ENCODE assay signal across 11 cellular contexts in the genomic region with DNA sequence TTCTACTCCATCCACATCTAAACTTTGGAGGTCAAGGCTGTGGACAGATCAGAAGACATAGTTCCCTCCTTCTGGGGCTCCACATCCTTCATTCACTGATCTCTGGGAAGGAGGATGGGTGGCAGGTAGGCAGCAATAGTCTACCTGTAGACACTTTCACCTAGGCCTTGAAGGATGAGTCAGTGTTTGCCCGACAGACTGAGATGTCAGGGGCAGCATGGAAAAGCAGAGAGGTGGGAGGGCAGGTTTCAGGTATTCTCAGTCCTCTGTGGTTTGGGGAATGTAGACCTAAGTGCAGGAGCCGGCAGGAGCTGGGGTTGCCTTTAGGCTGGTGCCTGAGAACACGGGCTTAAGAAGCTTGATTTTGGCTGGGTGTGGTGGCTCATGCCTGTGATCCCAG.
DNase-seq lines count a peak whose midpoint lies in the region; ATAC-seq, FAIRE-seq and TF ChIP-seq lines count a peak whose summit lies in the region.
"Had no signal": no experiment of that assay in that cellular context is flagged by ENCODE, and none has a peak within 500 bp of the region (broad histone marks: within the 10 kb centered on the region; RNA-seq: fewer than 3 reads in every experiment).

No MANE protein-coding gene starts in this region.

- TF ChIP-seq CTCF in MCF 10A (IDR thresholded peaks at IDR 0.05; ENCODE audit: unreplicated experiment) = no peak
- no peak for TF ChIP-seq CTCF in breast epithelium (IDR thresholded peaks at IDR 0.05)
- no peak for TF ChIP-seq CTCF in kidney (IDR thresholded peaks at IDR 0.05; ENCODE audit: borderline replicate concordance, extremely low read depth, insufficient read depth)
- TF ChIP-seq CTCF in type B pancreatic cell (conservative IDR thresholded peaks at IDR 0.05) = no peak

- H3K4me3 ChIP-seq in breast epithelium (no peak overlapping the region), kidney (ENCODE audit: low read length in 2 of 2) (peak overlapping the region; percentile 89 to 96)

- H3K9me3 Mint-ChIP-seq in MCF 10A (ENCODE audit: unreplicated experiment) (no peaks in the 10 kb centered on the region), type B pancreatic cell (no peaks in the 10 kb centered on the region)
- no peaks in the 10 kb centered on the region for H3K9me3 Mint-ChIP-seq in activated T-helper 2 cell treated with anti-CD3 and anti-CD28 coated beads, Interferon-gamma antibody, Interleukin-2, Interleukin-4, amounts not matched to agents 10 μg/mL and 5 μg/mL and 100 μg/mL, durations not matched to agents 14 hours and 24 hours and 36 hours

- no peak for TF ChIP-seq POLR2A in breast epithelium (IDR thresholded peaks at IDR 0.05)

- H3K27ac ChIP-seq in breast epithelium = no peak overlapping the region
- peak overlapping the region; percentile 89 to 92 for H3K27ac ChIP-seq in kidney (ENCODE audit: low read depth in 2 of 2, low read length in 2 of 2)

- POLR2A ChIA-PET in MCF 10A (lab: Yijun Ruan, JAX) = interaction anchor here (1.2 to 4.9 kb wide), 3 partner anchors 12 to 245 kb away, joined by 3 to 27 read pairs (median 3); a partner anchor contains a TSS

- peak overlapping the region in 1 of 2 donors; percentile 91 for H3K9ac ChIP-seq in kidney (ENCODE audit: low read length in 2 of 2)

- no peak for FAIRE-seq in kidney (lab: Jason Lieb, UNC)

- H3K4me3 Mint-ChIP-seq in MCF 10A (ENCODE audit: unreplicated experiment) (peak overlapping the region; percentile 87), type B pancreatic cell (peak overlapping the region; percentile 93)
- H3K4me3 Mint-ChIP-seq in activated T-helper 2 cell treated with anti-CD3 and anti-CD28 coated beads, Interferon-gamma antibody, Interleukin-2, Interleukin-4, amounts not matched to agents 10 μg/mL and 5 μg/mL and 100 μg/mL, durations not matched to agents 14 hours and 24 hours and 36 hours (ENCODE audit: low read depth) = peak overlapping the region; percentile 85

- no peak for DNase-seq in MCF 10A (ENCODE audit: unreplicated experiment)
- DNase-seq in breast epithelium (ENCODE audit: low spot score in 2 of 2) = no peak
- no peak for DNase-seq in activated T-helper 2 cell treated with anti-CD3 and anti-CD28 coated beads, Interferon-gamma antibody, Interleukin-2, Interleukin-4, amounts not matched to agents 10 μg/mL and 5 μg/mL and 100 μg/mL, durations not matched to agents 14 hours and 24 hours and 36 hours (ENCODE audit: low spot score)
- DNase-seq in kidney = no peak
- no peak for DNase-seq in type B pancreatic cell (ENCODE audit: extremely low spot score, unreplicated experiment)
- no peak for DNase-seq in NCI-H510A treated with DMSO at 0.1 percent for 48 hours (lab: John Stamatoyannopoulos, UW)
- no peak for DNase-seq in dedifferentiated amniotic fluid mesenchymal stem cell (ENCODE audit: extremely low spot score)
- DNase-seq: effector CD8-positive, alpha-beta T cell; hippocampal formation; NCI-H1105 had no signal

- BruUV-seq in MCF 10A (replicated peaks; lab: Mats Ljungman, UMichigan) = no TSS peak

- ATAC-seq in GM19452 (IDR thresholded peaks at IDR 0.05; ENCODE audit: unreplicated experiment) = no peak

- H3K27ac Mint-ChIP-seq in MCF 10A (ENCODE audit: low read depth, unreplicated experiment) = peak overlapping the region; percentile 90
- peak overlapping the region; percentile 89 for H3K27ac Mint-ChIP-seq in activated T-helper 2 cell treated with anti-CD3 and anti-CD28 coated beads, Interferon-gamma antibody, Interleukin-2, Interleukin-4, amounts not matched to agents 10 μg/mL and 5 μg/mL and 100 μg/mL, durations not matched to agents 14 hours and 24 hours and 36 hours
- peak overlapping the region; percentile 79 for H3K27ac Mint-ChIP-seq in type B pancreatic cell

- H3K36me3 Mint-ChIP-seq in MCF 10A (ENCODE audit: insufficient read depth, unreplicated experiment) = peaks cover 28% of the 10 kb centered on the region
- H3K36me3 Mint-ChIP-seq in activated T-helper 2 cell treated with anti-CD3 and anti-CD28 coated beads, Interferon-gamma antibody, Interleukin-2, Interleukin-4, amounts not matched to agents 10 μg/mL and 5 μg/mL and 100 μg/mL, durations not matched to agents 14 hours and 24 hours and 36 hours (ENCODE audit: low read depth) = peaks cover 51% of the 10 kb centered on the region
- no peaks in the 10 kb centered on the region for H3K36me3 Mint-ChIP-seq in type B pancreatic cell

- intact Hi-C loops in MCF 10A (cut with micrococcal nuclease) = no loop called here
- intact Hi-C loops in breast epithelium (cut with DNase I; ENCODE audit: low total_unique reads) = no loop called here
- intact Hi-C loops in activated T-helper 2 cell treated with anti-CD3 and anti-CD28 coated beads, Interferon-gamma antibody, Interleukin-2, Interleukin-4, amounts not matched to agents 10 μg/mL and 5 μg/mL and 100 μg/mL, durations not matched to agents 14 hours and 24 hours and 36 hours (cut with micrococcal nuclease) = no loop called here
- intact Hi-C loops in kidney (cut with DNase I) = no loop called here

- H3K27me3 ChIP-seq in breast epithelium = no peaks in the 10 kb centered on the region

- no peaks in the 10 kb centered on the region for H3K9me3 ChIP-seq in breast epithelium
- H3K9me3 ChIP-seq in kidney (ENCODE audit: control insufficient read depth in 1 of 2, low read length in 2 of 2) = no peaks in the 10 kb centered on the region

- H3K27me3 Mint-ChIP-seq in MCF 10A (ENCODE audit: insufficient read depth, unreplicated experiment) (no peaks in the 10 kb centered on the region), type B pancreatic cell (peaks cover 9% of the 10 kb centered on the region)
- H3K27me3 Mint-ChIP-seq in activated T-helper 2 cell treated with anti-CD3 and anti-CD28 coated beads, Interferon-gamma antibody, Interleukin-2, Interleukin-4, amounts not matched to agents 10 μg/mL and 5 μg/mL and 100 μg/mL, durations not matched to agents 14 hours and 24 hours and 36 hours (ENCODE audit: low read depth) = peaks cover 19% of the 10 kb centered on the region

- H3K4me1 Mint-ChIP-seq in MCF 10A (ENCODE audit: insufficient read depth, unreplicated experiment) (peaks cover 11% of the 10 kb centered on the region), type B pancreatic cell (ENCODE audit: unreplicated experiment) (peaks cover 10% of the 10 kb centered on the region)
- peaks cover 23% of the 10 kb centered on the region for H3K4me1 Mint-ChIP-seq in activated T-helper 2 cell treated with anti-CD3 and anti-CD28 coated beads, Interferon-gamma antibody, Interleukin-2, Interleukin-4, amounts not matched to agents 10 μg/mL and 5 μg/mL and 100 μg/mL, durations not matched to agents 14 hours and 24 hours and 36 hours (ENCODE audit: low read depth)

- H3K36me3 ChIP-seq in breast epithelium (no peaks in the 10 kb centered on the region), kidney (ENCODE audit: control insufficient read depth in 1 of 2, insufficient read depth in 2 of 2, low read length in 2 of 2) (peaks cover 34 to 39% of the 10 kb centered on the region in 2 donors)

- CTCF ChIA-PET in MCF 10A (lab: Yijun Ruan, JAX) = interaction anchor here (0.6 to 1.3 kb wide), 7 partner anchors 8 to 717 kb away, joined by 3 to 6 read pairs (median 3); a partner anchor contains a TSS

- no peaks in the 10 kb centered on the region for H3K4me1 ChIP-seq in breast epithelium
- peaks cover 0 to 12% of the 10 kb centered on the region in 2 donors for H3K4me1 ChIP-seq in kidney (ENCODE audit: control insufficient read depth in 1 of 2, insufficient read depth in 1 of 2, low read depth in 1 of 2, low read length in 2 of 2)

Comparison
In these comparisons a context has a peak if more than half of its experiments do, and no peak if none do; other contexts are left out.
1. H3K27ac ChIP-seq: peak in kidney (2 of 2); none in breast epithelium (0 of 2).
2. H3K4me3 ChIP-seq: peak in kidney (2 of 2); none in breast epithelium (0 of 3).
3. Peak in every context shown above with its lines, with median percentiles within 50 percentile points of each other: H3K27ac Mint-ChIP-seq and H3K4me3 Mint-ChIP-seq.